ENCODE assay signal across 9 cellular contexts in genomic region chr3:142888099-142888483, GRCh38. TPM values are rescaled to one million over a fixed set of nuclear protein-coding genes. Genes with fewer than 3 reads are reported as not detected.
A peak's percentile ranks its signal among the peaks of the same experiment; 100 is the strongest.
DNase-seq lines count a peak whose midpoint lies in the region; TF ChIP-seq lines count a peak whose summit lies in the region.
"Had no signal": no experiment of that assay in that cellular context is flagged by ENCODE, and none has a peak within 500 bp of the region (broad histone marks: within the 10 kb centered on the region; RNA-seq: fewer than 3 reads in every experiment).

No MANE protein-coding gene starts in this region.

- no peaks in the 10 kb centered on the region for H3K9me2 ChIP-seq in GM23248 (ENCODE audit: insufficient read depth)

- H3F3A ChIP-seq in GM23248 (ENCODE audit: insufficient read depth), result peaks cover 19% of the 10 kb centered on the region; the same call in 1 of the 2 replicates

- peak overlapping the region; percentile 87 for H2AFZ ChIP-seq in GM23248

- H3K4me3 Mint-ChIP-seq in type B pancreatic cell, result peak overlapping the region; percentile 88

- TF ChIP-seq POLR2A in lower leg skin (IDR thresholded peaks at IDR 0.05), result no peak

- in situ Hi-C loops in GM23248 (cut with MboI), result no loop called here

- H3K4me2 ChIP-seq in GM23248 (ENCODE audit: unreplicated experiment), result peak overlapping the region; percentile 82

- no peaks in the 10 kb centered on the region for H3K36me3 Mint-ChIP-seq in type B pancreatic cell

- no peaks in the 10 kb centered on the region for H4K20me1 ChIP-seq in GM23248 (ENCODE audit: insufficient read depth)

- H3K9ac ChIP-seq in GM23248, result peak overlapping the region; percentile 64

- H3K27ac ChIP-seq in GM23248, result no peak overlapping the region
- H3K27ac ChIP-seq: epithelial cell of prostate had no signal

- no peaks in the 10 kb centered on the region for H3K9me3 ChIP-seq in GM23248 (ENCODE audit: low read depth)

- TF ChIP-seq CTCF in choroid plexus epithelial cell (conservative IDR thresholded peaks at IDR 0.05; ENCODE audit: low read depth, low read length), result no peak
- no peak for TF ChIP-seq CTCF in lower leg skin (IDR thresholded peaks at IDR 0.05)
- TF ChIP-seq CTCF in type B pancreatic cell (conservative IDR thresholded peaks at IDR 0.05), result peak; percentile 65

- DNase-seq in 8988T (peak; percentile 56), GM23248 (peak; percentile 69), NCI-H526 (lab: John Stamatoyannopoulos, UW) (peak; percentile 62 to 78), choroid plexus epithelial cell (ENCODE audit: low read depth) (peak; percentile 48), lower leg skin (ENCODE audit: low spot score in 2 of 2) (no peak), type B pancreatic cell (ENCODE audit: extremely low spot score, unreplicated experiment) (no peak), foreskin melanocyte (no peak), T-helper 9 cell (no peak)

- H3K27ac Mint-ChIP-seq in type B pancreatic cell, result no peak overlapping the region

- H3K4me1 ChIP-seq in GM23248 (ENCODE audit: insufficient read depth), result peaks cover 17% of the 10 kb centered on the region

- H3K27me3 Mint-ChIP-seq in type B pancreatic cell, result peaks cover 49% of the 10 kb centered on the region

- H3K36me3 ChIP-seq in GM23248 (ENCODE audit: low read depth), result no peaks in the 10 kb centered on the region

- WGBS in GM23248 (ENCODE audit: low coverage in 1 of 2, low lambda C conversion rate in 2 of 2, missing lambda C conversion rate in 2 of 2), 2 experiments, result 5% methylated on average over 12 of the region's 14 CpGs
- 0 to 1% methylated on average over 14 of the region's 14 CpGs for WGBS in lower leg skin, 2 donors

- peaks cover 5% of the 10 kb centered on the region for H3K4me1 Mint-ChIP-seq in type B pancreatic cell (ENCODE audit: unreplicated experiment)

- H3K4me3 ChIP-seq in GM23248 (peak overlapping the region; percentile 73), choroid plexus epithelial cell (ENCODE audit: low read depth, low read length) (peak overlapping the region; percentile 60), lower leg skin (ENCODE audit: low read depth, poor library complexity, severe bottlenecking) (peak overlapping the region; percentile 47)

- intact Hi-C loops in lower leg skin (cut with DNase I; ENCODE audit: low total_unique reads), result no loop called here

- H3K79me2 ChIP-seq in GM23248 (ENCODE audit: insufficient read depth), result no peaks in the 10 kb centered on the region

- H3K27me3 ChIP-seq in GM23248 (replicated peaks; ENCODE audit: insufficient read depth), result no peaks in the 10 kb centered on the region

- no peaks in the 10 kb centered on the region for H3K9me3 Mint-ChIP-seq in type B pancreatic cell

RNA-seq across cellular contexts. Expression of gene PCOLCE2, which starts 0.8 kb away (rescaled TPM):
- 46.4 and 69.2 TPM in 2 replicates for total RNA-seq in GM23248 (2014; rRNA removed; shearing (Covaris generic))
- 45.4 and 48.5 TPM in 2 replicates for polyA plus RNA-seq in GM23248 (2016; fragmentation: Nextera tagmentation; extraction: Ambion mirVana)
- total RNA-seq in lower leg skin (10 to 100 TPM; 10.4 to 17.1 (median 12.8) TPM), type B pancreatic cell (ENCODE audit: low replicate concordance) (1.0 and 7.2 TPM in 2 replicates)

Comparison
In these comparisons a context has a peak if more than half of its experiments do, and no peak if none do; other contexts are left out.
1. DNase-seq: peak in 8988T (single experiment), GM23248 (single experiment), NCI-H526 (2 of 2) and choroid plexus epithelial cell (single experiment); none in lower leg skin (0 of 2), type B pancreatic cell (single experiment), foreskin melanocyte (single experiment) and T-helper 9 cell (single experiment).
2. Peak in every context shown above with its lines, with median percentiles within 50 percentile points of each other: H3K4me3 ChIP-seq.